Comparison of ENCODE assay signal across 9 cellular contexts in the genomic region with DNA sequence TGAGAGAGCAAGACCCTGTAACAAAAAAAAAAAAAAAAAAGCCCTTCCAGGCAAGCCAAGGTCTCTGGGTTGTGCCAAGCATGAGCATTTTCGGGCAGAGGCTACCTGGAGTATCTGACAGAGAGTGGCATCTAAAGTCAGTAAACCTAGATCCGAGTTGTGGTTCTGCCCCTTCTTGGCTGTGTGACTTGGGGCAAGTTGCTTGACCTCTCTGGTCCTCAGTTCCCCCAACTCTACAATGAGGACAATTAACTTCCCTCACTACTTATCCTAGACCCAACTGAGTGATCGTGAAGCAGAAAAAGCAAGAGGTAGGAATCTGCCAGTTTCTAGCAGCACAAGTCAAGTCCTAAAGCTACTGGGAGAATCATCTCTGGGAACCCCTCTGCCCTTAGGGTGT.
"Had no signal": no experiment of that assay in that cellular context is flagged by ENCODE, and none has a peak within 500 bp of the region (broad histone marks: within the 10 kb centered on the region; RNA-seq: fewer than 3 reads in every experiment).

No MANE protein-coding gene starts in this region.

- H3K27me3 Mint-ChIP-seq: IgD-negative memory B cell had no signal

- H3K9ac ChIP-seq: GM23248 had no signal

- DNase-seq: GM23248, GOT3, H9, HCEC 1CT, HFFc6, KG1 had no signal

- H3K4me1 Mint-ChIP-seq: IgD-negative memory B cell had no signal

- FAIRE-seq: H54 had no signal

- H3K27ac Mint-ChIP-seq: HFFc6, IgD-negative memory B cell had no signal

- H2AFZ ChIP-seq: GM23248 had no signal

- H3K27ac ChIP-seq: GM23248, HL-60 had no signal

- H3K4me3 ChIP-seq: GM23248 had no signal

- H3K4me3 Mint-ChIP-seq: H9, HFFc6, IgD-negative memory B cell had no signal

- H3K9me3 Mint-ChIP-seq: H9, HFFc6, IgD-negative memory B cell had no signal
